ENCODE assay signal across 9 cellular contexts in genomic region chr2:174771631-174772491, GRCh38. TPM values are rescaled to one million over a fixed set of nuclear protein-coding genes. Genes with fewer than 3 reads are reported as not detected.
DNase-seq lines count a peak whose midpoint lies in the region; ATAC-seq and TF ChIP-seq lines count a peak whose summit lies in the region.
"Had no signal": no experiment of that assay in that cellular context is flagged by ENCODE, and none has a peak within 500 bp of the region (broad histone marks: within the 10 kb centered on the region; RNA-seq: fewer than 3 reads in every experiment).

No MANE protein-coding gene starts in this region.

- H3K27ac Mint-ChIP-seq in activated naive CD8-positive, alpha-beta T cell treated with anti-CD3 and anti-CD28 coated beads, Interleukin-2, amount 10 ng/mL, durations not matched to agents 7 days and 5 days: no peak overlapping the region

- peaks cover 3% of the 10 kb centered on the region for H3K27me3 Mint-ChIP-seq in activated naive CD8-positive, alpha-beta T cell treated with anti-CD3 and anti-CD28 coated beads, Interleukin-2, amount 10 ng/mL, durations not matched to agents 7 days and 5 days
- H3K27me3 Mint-ChIP-seq: IgD-negative memory B cell had no signal

- POLR2A ChIA-PET in activated naive CD8-positive, alpha-beta T cell treated with anti-CD3 and anti-CD28 coated beads, Interleukin-2, amount 10 ng/mL, durations not matched to agents 7 days and 5 days (lab: Charles Lee): interaction anchor here (0.9 kb wide), 1 partner anchor 233 kb away, joined by 3 read pairs; the partner anchor contains the start of gene CHN1

- TF ChIP-seq POLR2A in ovary (IDR thresholded peaks at IDR 0.05): no peak

- 47 to 49% (median 47%) methylated on average over 14 of the region's 14 CpGs for WGBS in ovary, 3 donors

- TF ChIP-seq EP300 in ovary (IDR thresholded peaks at IDR 0.05): no peak

- DNase-seq in AG20443 (ENCODE audit: low spot score) (peak; percentile 90), NCI-H82 treated with DMSO at 0.1 percent for 48 hours (lab: John Stamatoyannopoulos, UW; ENCODE audit: unreplicated experiment) (peak; percentile 69), head of caudate nucleus (peak; percentile 58 to 91 (median 80)), ovary (peak; percentile 71 to 85 (median 73))
- DNase-seq in activated naive CD8-positive, alpha-beta T cell treated with anti-CD3 and anti-CD28 coated beads, Interleukin-2, amount 10 ng/mL, durations not matched to agents 7 days and 5 days: no peak
- DNase-seq in effector CD4-positive, alpha-beta T cell: no peak

- no peaks in the 10 kb centered on the region for H3K9me3 ChIP-seq in ovary

- H3K27me3 ChIP-seq in ovary: no peaks in the 10 kb centered on the region

- no peaks in the 10 kb centered on the region for H3K9me3 Mint-ChIP-seq in activated naive CD8-positive, alpha-beta T cell treated with anti-CD3 and anti-CD28 coated beads, Interleukin-2, amount 10 ng/mL, durations not matched to agents 7 days and 5 days
- H3K9me3 Mint-ChIP-seq: IgD-negative memory B cell had no signal

- H3K36me3 ChIP-seq in ovary: no peaks in the 10 kb centered on the region

- intact Hi-C loops in head of caudate nucleus (cut with DNase I) (loop anchor here (5.0 kb wide), 1 partner anchor 220 kb away; no protein-coding TSS in a partner anchor), ovary (cut with DNase I) (loop anchor here (5.0 to 10.0 kb wide), 2 partner anchors 215 to 223 kb away; no protein-coding TSS in a partner anchor)

- peaks cover 3% of the 10 kb centered on the region for H3K4me1 ChIP-seq in ovary (ENCODE audit: insufficient read depth)

- H3K4me1 Mint-ChIP-seq in activated naive CD8-positive, alpha-beta T cell treated with anti-CD3 and anti-CD28 coated beads, Interleukin-2, amount 10 ng/mL, durations not matched to agents 7 days and 5 days: peaks cover 18% of the 10 kb centered on the region

- H3K27ac ChIP-seq in ovary: no peak overlapping the region

- no peaks in the 10 kb centered on the region for H3K36me3 Mint-ChIP-seq in activated naive CD8-positive, alpha-beta T cell treated with anti-CD3 and anti-CD28 coated beads, Interleukin-2, amount 10 ng/mL, durations not matched to agents 7 days and 5 days
- H3K36me3 Mint-ChIP-seq: IgD-negative memory B cell had no signal

- no peak overlapping the region for H3K4me3 ChIP-seq in ovary

- peak; percentile 27 to 79 (median 62) for TF ChIP-seq CTCF in ovary (IDR thresholded peaks at IDR 0.05)

- H3K4me3 Mint-ChIP-seq in activated naive CD8-positive, alpha-beta T cell treated with anti-CD3 and anti-CD28 coated beads, Interleukin-2, amount 10 ng/mL, durations not matched to agents 7 days and 5 days: no peak overlapping the region
- H3K4me3 Mint-ChIP-seq: IgD-negative memory B cell had no signal

- ATAC-seq in GM18511 (IDR thresholded peaks at IDR 0.05; ENCODE audit: unreplicated experiment) (peak; percentile 87), HG03460 (IDR thresholded peaks at IDR 0.05; ENCODE audit: unreplicated experiment) (peak; percentile 73)
- peak; percentile 72 for ATAC-seq in activated naive CD8-positive, alpha-beta T cell treated with anti-CD3 and anti-CD28 coated beads, Interleukin-2, amount 10 ng/mL, durations not matched to agents 7 days and 5 days (ENCODE audit: low read depth)

RNA-seq across cellular contexts. Expression of gene CHRNA1, which starts 7.6 kb away (rescaled TPM):
- total RNA-seq in activated naive CD8-positive, alpha-beta T cell treated with anti-CD3 and anti-CD28 coated beads, Interleukin-2, amount 10 ng/mL, durations not matched to agents 7 days and 5 days: not detected
- total RNA-seq in ovary: 1 to 10 TPM in 1 of 7 donors, not detected in 6; 1.4 TPM
- under 1 TPM; 0.05 to 0.45 TPM for polyA plus RNA-seq in ovary

Comparison
In these comparisons a context has a peak if more than half of its experiments do, and no peak if none do; other contexts are left out.
1. DNase-seq: peak in AG20443 (single experiment), NCI-H82 treated with DMSO at 0.1 percent for 48 hours (single experiment), head of caudate nucleus (42 of 42) and ovary (5 of 5); none in activated naive CD8-positive, alpha-beta T cell treated with anti-CD3 and anti-CD28 coated beads, Interleukin-2, amount 10 ng/mL, durations not matched to agents 7 days and 5 days (single experiment) and effector CD4-positive, alpha-beta T cell (single experiment).
2. Peak in every context shown above with its lines, with median percentiles within 50 percentile points of each other: ATAC-seq.